ENCODE assay signal across 8 cellular contexts in the genomic region with DNA sequence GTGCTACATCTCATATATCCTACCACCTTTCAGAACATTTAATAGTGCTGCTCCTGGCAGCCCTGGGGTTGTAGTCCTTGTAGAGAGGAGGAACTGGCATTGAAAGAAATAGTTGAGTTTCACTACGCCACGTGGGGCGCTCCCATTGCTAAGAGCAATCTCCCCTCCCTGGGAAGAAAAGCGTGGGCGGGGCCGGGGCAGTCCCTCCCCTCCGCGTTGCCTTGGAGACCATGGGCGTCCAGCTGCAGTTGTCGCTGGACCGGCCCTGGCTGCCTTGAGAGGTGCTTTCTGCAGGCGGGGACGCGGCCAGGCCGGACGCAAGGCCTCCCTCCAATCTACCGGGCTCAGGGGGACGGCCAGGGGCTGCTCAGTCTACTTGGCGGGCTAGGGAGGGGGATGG. TPM values are rescaled to one million over a fixed set of nuclear protein-coding genes. Genes with fewer than 3 reads are reported as not detected.
A peak's percentile ranks its signal among the peaks of the same experiment; 100 is the strongest.
DNase-seq lines count a peak whose midpoint lies in the region; ATAC-seq lines count a peak whose summit lies in the region.

No MANE protein-coding gene starts in this region.

- peak; percentile 94 for ATAC-seq in sciatic nerve

- DNase-seq in ELF-1 (ENCODE audit: low read depth, low spot score) (peak; percentile 91), amniotic epithelial cell (ENCODE audit: low read depth) (peak; percentile 74), hypothalamus (lab: John Stamatoyannopoulos, UW) (peak in 42 of 51 donors; percentile 4 to 84 (median 59)), sciatic nerve (ENCODE audit: low spot score) (peak; percentile 85), DMS 273 (lab: John Stamatoyannopoulos, UW; ENCODE audit: unreplicated experiment) (no peak), NCI-H2107 (lab: John Stamatoyannopoulos, UW) (no peak)
- no peak for DNase-seq in activated CD4-positive, CD25-positive, alpha-beta regulatory T cell treated with anti-CD3 and anti-CD28 coated beads, Interleukin-2, amount 50 U/mL, for 72 hours
- DNase-seq in central memory CD4-positive, alpha-beta T cell: no peak

- intact Hi-C loops in sciatic nerve (cut with DNase I): no loop called here

RNA-seq across cellular contexts. Expression of a gene that starts 0.4 kb away (rescaled TPM):
- 8.2 TPM for total RNA-seq in sciatic nerve

Comparison
In these comparisons a context has a peak if more than half of its experiments do, and no peak if none do; other contexts are left out.
1. DNase-seq: peak in ELF-1 (single experiment), amniotic epithelial cell (single experiment), hypothalamus (42 of 51) and sciatic nerve (single experiment); none in DMS 273 (single experiment), NCI-H2107 (single experiment), activated CD4-positive, CD25-positive, alpha-beta regulatory T cell treated with anti-CD3 and anti-CD28 coated beads, Interleukin-2, amount 50 U/mL, for 72 hours (single experiment) and central memory CD4-positive, alpha-beta T cell (single experiment).